17 cellular contexts compared by ENCODE assay signal in the genomic region with DNA sequence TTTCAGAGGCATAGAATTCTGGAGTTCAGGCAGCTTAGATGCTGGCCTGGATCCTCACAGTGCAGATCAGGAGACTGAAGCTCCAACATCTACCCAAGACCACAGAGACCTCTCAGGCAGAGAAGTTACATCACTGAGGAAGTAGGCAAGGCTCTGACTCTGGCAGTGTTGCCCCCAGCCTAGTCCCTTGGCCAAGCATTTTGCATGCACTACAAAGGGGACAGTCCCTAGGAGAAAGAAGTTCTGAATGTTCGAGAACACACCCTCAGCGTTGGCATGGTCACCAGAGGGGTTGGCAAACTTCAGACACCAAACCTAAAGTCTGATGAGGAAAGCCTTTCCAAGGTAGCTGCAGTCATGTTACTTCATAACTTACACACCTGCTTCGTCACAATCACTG. TPM values are rescaled to one million over a fixed set of nuclear protein-coding genes. Genes with fewer than 3 reads are reported as not detected.
DNase-seq lines count a peak whose midpoint lies in the region; ATAC-seq and TF ChIP-seq lines count a peak whose summit lies in the region.
"Had no signal": no experiment of that assay in that cellular context is flagged by ENCODE, and none has a peak within 500 bp of the region (broad histone marks: within the 10 kb centered on the region; RNA-seq: fewer than 3 reads in every experiment).

No MANE protein-coding gene starts in this region.

- H3K9me3 ChIP-seq in Loucy (ENCODE audit: insufficient read depth, low read depth, low read length) = no peaks in the 10 kb centered on the region
- H3K9me3 ChIP-seq in gastrocnemius medialis = no peaks in the 10 kb centered on the region
- H3K9me3 ChIP-seq: suprapubic skin had no signal

- no peak overlapping the region for H3K27ac Mint-ChIP-seq in activated CD4-positive, alpha-beta T cell treated with anti-CD3 and anti-CD28 coated beads, Interleukin-2, amount 10 ng/mL, durations not matched to agents 24 days and 14 days
- peak overlapping the region; percentile 64 for H3K27ac Mint-ChIP-seq in activated naive CD8-positive, alpha-beta T cell

- no peak for TF ChIP-seq POLR2A in gastrocnemius medialis (IDR thresholded peaks at IDR 0.05)

- H3K27me3 ChIP-seq in Loucy (ENCODE audit: insufficient read depth, low read length, poor library complexity, severe bottlenecking) (no peaks in the 10 kb centered on the region), gastrocnemius medialis (no peaks in the 10 kb centered on the region)
- H3K27me3 ChIP-seq: suprapubic skin had no signal

- DNase-seq in activated CD4-positive, alpha-beta T cell treated with anti-CD3 and anti-CD28 coated beads, Interleukin-2, amount 10 ng/mL, durations not matched to agents 24 days and 14 days = no peak
- no peak for DNase-seq in activated CD4-positive, alpha-beta T cell treated with anti-CD3 and anti-CD28 coated beads, Interleukin-2, amount 50 U/mL, for 48 hours
- no peak for DNase-seq in gastrocnemius medialis
- no peak for DNase-seq in DMS 273 treated with DMSO at 0.1 percent for 48 hours (lab: John Stamatoyannopoulos, UW)
- no peak for DNase-seq in HEK293T (ENCODE audit: extremely low spot score)
- DNase-seq in NCI-H524 treated with DMSO at 0.1 percent for 48 hours (lab: John Stamatoyannopoulos, UW) = no peak
- DNase-seq: activated effector memory CD4-positive, alpha-beta T cell treated with anti-CD3 and anti-CD28 coated beads, Interleukin-2, amount 50 U/mL, for 16 hours; effector CD8-positive, alpha-beta T cell; HCEC 1CT; NCI-H2171; NK-92 treated with Interleukin-12 subunit alpha and Interleukin-12 subunit beta, amount 100 ng/mL, for 24 hours; small intestine had no signal

- H3K4me1 Mint-ChIP-seq in activated CD4-positive, alpha-beta T cell treated with anti-CD3 and anti-CD28 coated beads, Interleukin-2, amount 10 ng/mL, durations not matched to agents 24 days and 14 days = peaks cover 55% of the 10 kb centered on the region
- H3K4me1 Mint-ChIP-seq in activated naive CD8-positive, alpha-beta T cell (ENCODE audit: low read depth) = peaks cover 54% of the 10 kb centered on the region

- peak overlapping the region; percentile 98 for H3K4me2 ChIP-seq in Loucy (ENCODE audit: low read depth, low read length, poor library complexity, severe bottlenecking)

- POLR2A ChIA-PET in HEK293T (lab: Yijun Ruan, JAX) = no interaction called here

- TF ChIP-seq CTCF in Loucy (conservative IDR thresholded peaks at IDR 0.05; ENCODE audit: low read length) = no peak
- no peak for TF ChIP-seq CTCF in gastrocnemius medialis (IDR thresholded peaks at IDR 0.05 in 4 of 5, conservative IDR thresholded peaks at IDR 0.05 in 1 of 5)

- H3K4me1 ChIP-seq in Loucy (ENCODE audit: insufficient read depth, low read length, poor library complexity, severe bottlenecking) (peaks cover 57% of the 10 kb centered on the region), gastrocnemius medialis (peaks cover 55 to 59% of the 10 kb centered on the region in 2 donors)

- H3K79me2 ChIP-seq in Loucy (ENCODE audit: insufficient read depth, low read length) = peaks cover 70% of the 10 kb centered on the region

- no peaks in the 10 kb centered on the region for H3K9me2 ChIP-seq in Loucy (replicated peaks; ENCODE audit: low read depth, low read length)

- in situ Hi-C loops in gastrocnemius medialis (cut with MboI; ENCODE audit: low sequenced_read_pairs in 4 of 4) = loop anchor here in 2 of 4 donors (25.0 kb wide), 2 partner anchors 233 to 433 kb away; a partner anchor contains a TSS

- H4K20me1 ChIP-seq in Loucy (ENCODE audit: insufficient read depth, low read length, poor library complexity, severe bottlenecking) = peaks cover 41% of the 10 kb centered on the region

- no peaks in the 10 kb centered on the region for H3F3A ChIP-seq in Loucy (ENCODE audit: low read depth)

- H3K4me3 ChIP-seq in Loucy (ENCODE audit: low read length, poor library complexity, severe bottlenecking) (peak overlapping the region; percentile 93), gastrocnemius medialis (no peak overlapping the region)
- H3K4me3 ChIP-seq: lung, SK-N-MC, suprapubic skin had no signal

- peak overlapping the region; percentile 92 to 99 (median 97) for H3K27ac ChIP-seq in gastrocnemius medialis
- H3K27ac ChIP-seq: SK-N-MC, suprapubic skin had no signal

- no peaks in the 10 kb centered on the region for H3K9me3 Mint-ChIP-seq in activated CD4-positive, alpha-beta T cell treated with anti-CD3 and anti-CD28 coated beads, Interleukin-2, amount 10 ng/mL, durations not matched to agents 24 days and 14 days
- H3K9me3 Mint-ChIP-seq in activated naive CD8-positive, alpha-beta T cell (ENCODE audit: low read depth) = no peaks in the 10 kb centered on the region

- peaks cover 47% of the 10 kb centered on the region for H3K36me3 Mint-ChIP-seq in activated CD4-positive, alpha-beta T cell treated with anti-CD3 and anti-CD28 coated beads, Interleukin-2, amount 10 ng/mL, durations not matched to agents 24 days and 14 days (ENCODE audit: low read depth)
- H3K36me3 Mint-ChIP-seq in activated naive CD8-positive, alpha-beta T cell = peaks cover 9% of the 10 kb centered on the region

- no peaks in the 10 kb centered on the region for H3K27me3 Mint-ChIP-seq in activated CD4-positive, alpha-beta T cell treated with anti-CD3 and anti-CD28 coated beads, Interleukin-2, amount 10 ng/mL, durations not matched to agents 24 days and 14 days
- H3K27me3 Mint-ChIP-seq in activated naive CD8-positive, alpha-beta T cell = no peaks in the 10 kb centered on the region

- ATAC-seq in gastrocnemius medialis = no peak

- H3K4me3 Mint-ChIP-seq in activated CD4-positive, alpha-beta T cell treated with anti-CD3 and anti-CD28 coated beads, Interleukin-2, amount 10 ng/mL, durations not matched to agents 24 days and 14 days = peak overlapping the region; percentile 97
- peak overlapping the region; percentile 52 for H3K4me3 Mint-ChIP-seq in activated naive CD8-positive, alpha-beta T cell

- H3K36me3 ChIP-seq in Loucy (ENCODE audit: insufficient read depth, low read length) (no peaks in the 10 kb centered on the region), gastrocnemius medialis (peaks cover 0 to 18% of the 10 kb centered on the region in 2 donors)

- intact Hi-C loops in activated CD4-positive, alpha-beta T cell treated with anti-CD3 and anti-CD28 coated beads, Interleukin-2, amount 10 ng/mL, durations not matched to agents 24 days and 14 days (cut with micrococcal nuclease) = loop anchor here (10.0 kb wide), 3 partner anchors 279 to 1041 kb away; a partner anchor contains a TSS
- intact Hi-C loops in gastrocnemius medialis (cut with DNase I; ENCODE audit: low total_unique reads) = loop anchor here (10.0 kb wide), 1 partner anchor 279 kb away; a partner anchor contains a TSS

- H2AFZ ChIP-seq in Loucy (ENCODE audit: low read length) = no peak overlapping the region

- CTCF ChIA-PET in HEK293T (lab: Yijun Ruan, JAX) = interaction anchor here (2.1 kb wide), 1 partner anchor 13 kb away, joined by 8 read pairs; no protein-coding TSS in a partner anchor

- H3K9ac ChIP-seq in Loucy (ENCODE audit: low read depth, low read length, poor library complexity, severe bottlenecking) = peak overlapping the region; percentile 85

TF ChIP-seq in HEK293T, 16 proteins besides CTCF, POLR2A, EP300 and RAD21:
- TF ChIP-seq NFRKB (IDR thresholded peaks at IDR 0.05) (no peak), L3MBTL2 (conservative IDR thresholded peaks at IDR 0.05) (no peak), ARNT (IDR thresholded peaks at IDR 0.05) (no peak), CTBP1 (IDR thresholded peaks at IDR 0.05; ENCODE audit: borderline replicate concordance) (no peak)

RNA-seq across cellular contexts. Expression of a gene that starts 2.5 kb away (rescaled TPM):
- total RNA-seq in activated CD4-positive, alpha-beta T cell treated with anti-CD3 and anti-CD28 coated beads, Interleukin-2, amount 10 ng/mL, durations not matched to agents 24 days and 14 days = 18.2 and 18.6 TPM in 2 replicates
- total RNA-seq in gastrocnemius medialis = 10 to 100 TPM; 12.6 to 46.6 (median 14.8) TPM

RNA-seq across cellular contexts. Expression of a gene that starts 2.8 kb away (rescaled TPM):
- total RNA-seq in activated CD4-positive, alpha-beta T cell treated with anti-CD3 and anti-CD28 coated beads, Interleukin-2, amount 10 ng/mL, durations not matched to agents 24 days and 14 days = 0.65 and 0.80 TPM in 2 replicates
- total RNA-seq in gastrocnemius medialis = 10 to 100 TPM in 1 of 4 donors, under 1 TPM in 2, not detected in 1; 0.27 to 11.0 (median 0.56) TPM

RNA-seq across cellular contexts. Expression of a gene that starts 38.2 kb away (rescaled TPM):
- 46.4 and 48.7 TPM in 2 replicates for total RNA-seq in activated CD4-positive, alpha-beta T cell treated with anti-CD3 and anti-CD28 coated beads, Interleukin-2, amount 10 ng/mL, durations not matched to agents 24 days and 14 days
- total RNA-seq in gastrocnemius medialis = 100 to 1,000 TPM in 2 of 4 donors, 10 to 100 TPM in 2; 61.9 to 120 (median 102) TPM

RNA-seq across cellular contexts. Expression of a gene that starts 42.8 kb away (rescaled TPM):
- 184 and 188 TPM in 2 replicates for total RNA-seq in activated CD4-positive, alpha-beta T cell treated with anti-CD3 and anti-CD28 coated beads, Interleukin-2, amount 10 ng/mL, durations not matched to agents 24 days and 14 days
- 100 to 1,000 TPM in 3 of 4 donors, 10 to 100 TPM in 1; 60.1 to 210 (median 114) TPM for total RNA-seq in gastrocnemius medialis

RNA-seq across cellular contexts. Expression of a gene that starts 43.6 kb away (rescaled TPM):
- 37.0 and 44.5 TPM in 2 replicates for total RNA-seq in activated CD4-positive, alpha-beta T cell treated with anti-CD3 and anti-CD28 coated beads, Interleukin-2, amount 10 ng/mL, durations not matched to agents 24 days and 14 days
- 10 to 100 TPM; 14.9 to 41.2 (median 20.0) TPM for total RNA-seq in gastrocnemius medialis
